27 cellular contexts compared by ENCODE assay signal in the genomic region with DNA sequence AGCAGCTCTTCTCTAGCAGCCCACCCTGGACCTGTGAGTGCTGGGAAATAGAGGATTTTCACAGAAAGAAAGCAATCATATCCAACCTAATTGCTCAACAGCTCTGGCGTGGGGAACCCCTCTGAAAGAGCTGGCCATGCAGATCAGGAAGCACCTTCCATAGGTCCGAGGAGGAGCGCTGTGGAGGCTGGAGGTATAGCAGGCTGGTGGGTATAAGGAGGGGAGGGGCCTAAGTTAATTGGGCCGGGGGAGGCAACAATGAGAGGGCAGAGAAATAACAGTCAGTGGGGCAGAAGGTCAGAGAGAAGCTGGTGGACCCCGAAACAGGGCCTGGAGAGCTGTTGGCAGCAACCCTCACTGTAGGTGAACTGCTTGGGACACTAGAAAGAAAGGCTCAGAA.
"Had no signal": no experiment of that assay in that cellular context is flagged by ENCODE, and none has a peak within 500 bp of the region (broad histone marks: within the 10 kb centered on the region; RNA-seq: fewer than 3 reads in every experiment).

No MANE protein-coding gene starts in this region.

- H3K4me1 ChIP-seq: adrenal gland, breast epithelium, Peyer's patch, SJCRH30 had no signal

- H3K27ac ChIP-seq: adrenal gland, breast epithelium, Peyer's patch, RWPE1, SJCRH30, VCaP had no signal

- H3K36me3 Mint-ChIP-seq: activated naive CD8-positive, alpha-beta T cell treated with anti-CD3 and anti-CD28 coated beads, Interleukin-2, amount 10 ng/mL, durations not matched to agents 7 days and 5 days had no signal

- ATAC-seq: activated CD8-positive, alpha-beta T cell treated with anti-CD3 and anti-CD28 coated beads, Interleukin-2, amount 10 ng/mL, durations not matched to agents 7 days and 5 days had no signal

- H3K36me3 ChIP-seq: adrenal gland, breast epithelium, MG63, Peyer's patch, SJCRH30 had no signal

- H3K27me3 ChIP-seq: adrenal gland, breast epithelium, MG63, Peyer's patch, SJCRH30 had no signal

- H3K4me3 ChIP-seq: adrenal gland, breast epithelium, MG63, Peyer's patch, SJCRH30 had no signal

- H3K4me2 ChIP-seq: SK-N-SH had no signal

- H3K9ac ChIP-seq: SK-N-SH had no signal

- H3K4me3 Mint-ChIP-seq: activated CD8-positive, alpha-beta T cell treated with anti-CD3 and anti-CD28 coated beads, Interleukin-2, amount 10 ng/mL, durations not matched to agents 7 days and 5 days; activated naive CD8-positive, alpha-beta T cell treated with anti-CD3 and anti-CD28 coated beads, Interleukin-2, amount 10 ng/mL, durations not matched to agents 7 days and 5 days had no signal

- H3K27ac Mint-ChIP-seq: activated CD8-positive, alpha-beta T cell treated with anti-CD3 and anti-CD28 coated beads, Interleukin-2, amount 10 ng/mL, durations not matched to agents 7 days and 5 days; activated naive CD8-positive, alpha-beta T cell treated with anti-CD3 and anti-CD28 coated beads, Interleukin-2, amount 10 ng/mL, durations not matched to agents 7 days and 5 days had no signal

- H3K9me3 ChIP-seq: adrenal gland, breast epithelium, MG63, Peyer's patch, SJCRH30, SK-N-SH had no signal

- H3K4me1 Mint-ChIP-seq: activated naive CD8-positive, alpha-beta T cell treated with anti-CD3 and anti-CD28 coated beads, Interleukin-2, amount 10 ng/mL, durations not matched to agents 7 days and 5 days had no signal

- DNase-seq: activated CD4-positive, alpha-beta T cell treated with anti-CD3 and anti-CD28 coated beads for 48 hours; activated CD4-positive, alpha-beta T cell treated with anti-CD3 and anti-CD28 coated beads, Interleukin-2, amount 50 U/mL, for 4 hours; activated CD8-positive, alpha-beta memory T cell treated with anti-CD3 and anti-CD28 coated beads, Interleukin-2, amount 50 U/mL, for 48 hours; activated CD8-positive, alpha-beta T cell treated with anti-CD3 and anti-CD28 coated beads, Interleukin-2, amount 10 ng/mL, durations not matched to agents 7 days and 5 days; activated naive CD4-positive, alpha-beta T cell treated with anti-CD3 and anti-CD28 coated beads, Interleukin-2, amount 50 U/mL, for 16 hours; activated naive CD8-positive, alpha-beta T cell treated with anti-CD3 and anti-CD28 coated beads, Interleukin-2, amount 10 ng/mL, durations not matched to agents 7 days and 5 days; activated T-cell treated with anti-CD3 and anti-CD28 coated beads, Interleukin-2, amount 50 U/mL, for 1 hour; adrenal gland; aorta; MG63; MV-4-11; NCI-H1092 treated with DMSO at 0.1 percent for 48 hours; NCI-H1417 treated with DMSO at 0.1 percent for 48 hours; NCI-H1694; NCI-H2029; NCI-H2107; NCI-H2171 treated with DMSO at 0.1 percent for 48 hours; NCI-H226; NCI-H82; Peyer's patch; Right ventricle myocardium superior; SJCRH30; SK-N-SH; T-helper 1 cell had no signal

- H3K9me3 Mint-ChIP-seq: activated naive CD8-positive, alpha-beta T cell treated with anti-CD3 and anti-CD28 coated beads, Interleukin-2, amount 10 ng/mL, durations not matched to agents 7 days and 5 days had no signal
